23 cellular contexts compared by ENCODE assay signal in the genomic region with DNA sequence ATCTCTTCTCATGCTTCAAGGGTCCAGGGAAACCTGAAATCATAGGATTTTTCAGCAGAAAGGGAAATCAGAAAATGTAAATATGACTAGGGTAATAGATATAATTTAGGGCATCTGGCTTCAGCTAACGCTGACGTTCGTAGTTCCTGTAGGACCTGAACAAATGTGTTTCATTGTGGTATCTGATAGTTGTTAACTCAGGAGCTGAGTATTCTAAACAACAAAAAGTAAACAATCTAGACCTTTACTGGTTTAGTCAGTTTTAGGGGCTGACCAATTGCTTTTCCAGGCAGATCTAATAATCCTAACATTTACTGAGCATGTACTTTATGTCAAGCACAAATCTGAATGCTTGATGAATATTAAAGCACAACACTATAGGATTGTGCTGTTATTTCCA.
DNase-seq lines count a peak whose midpoint lies in the region; ATAC-seq and TF ChIP-seq lines count a peak whose summit lies in the region.
"Had no signal": no experiment of that assay in that cellular context is flagged by ENCODE, and none has a peak within 500 bp of the region (broad histone marks: within the 10 kb centered on the region; RNA-seq: fewer than 3 reads in every experiment).

No MANE protein-coding gene starts in this region.

- H3K36me3 Mint-ChIP-seq in CD8-positive, alpha-beta T cell = peaks cover 22% of the 10 kb centered on the region

- no peak overlapping the region for H4K91ac ChIP-seq in mesenchymal stem cell (ENCODE audit: low read length)

- no peaks in the 10 kb centered on the region for H3K9me3 Mint-ChIP-seq in CD8-positive, alpha-beta T cell
- H3K9me3 Mint-ChIP-seq: CD4-positive, CD25-positive, alpha-beta regulatory T cell had no signal

- H3K27ac ChIP-seq in heart left ventricle (peak overlapping the region in 8 of 12 donors; percentile 9 to 72 (median 60)), angular gyrus (ENCODE audit: low read depth, low read length) (peak overlapping the region; percentile 29), mesenchymal stem cell (ENCODE audit: low read length, poor library complexity, severe bottlenecking) (no peak overlapping the region), tibial nerve (peak overlapping the region in 3 of 4 donors; percentile 39 to 76 (median 72))
- no peak overlapping the region for H3K27ac ChIP-seq in CD8-positive, alpha-beta T cell (ENCODE audit: low read depth, low read length)
- H3K27ac ChIP-seq: BLaER1, HL-60, SJCRH30 had no signal

- H3K4me1 Mint-ChIP-seq in CD8-positive, alpha-beta T cell (ENCODE audit: low read depth) = no peaks in the 10 kb centered on the region
- H3K4me1 Mint-ChIP-seq: CD4-positive, CD25-positive, alpha-beta regulatory T cell had no signal

- H2BK5ac ChIP-seq in mesenchymal stem cell (ENCODE audit: low read depth, low read length, poor library complexity, severe bottlenecking) = no peak overlapping the region

- H2BK15ac ChIP-seq in mesenchymal stem cell (ENCODE audit: low read depth, poor library complexity, severe bottlenecking) = no peak overlapping the region

- no peak overlapping the region for H3K4ac ChIP-seq in mesenchymal stem cell (ENCODE audit: low read depth in 1 of 2, low read length in 2 of 2)

- no peak overlapping the region for H3K23ac ChIP-seq in mesenchymal stem cell (ENCODE audit: low read length in 2 of 2)

- H3K27me3 ChIP-seq in heart left ventricle (no peaks in the 10 kb centered on the region), mesenchymal stem cell (ENCODE audit: control insufficient read depth in 1 of 2, insufficient read depth in 1 of 2, low read length in 2 of 2) (no peaks in the 10 kb centered on the region), tibial nerve (no peaks in the 10 kb centered on the region)
- no peaks in the 10 kb centered on the region for H3K27me3 ChIP-seq in CD8-positive, alpha-beta T cell (ENCODE audit: insufficient read depth, low read length)
- H3K27me3 ChIP-seq: BLaER1, SJCRH30 had no signal

- H4K8ac ChIP-seq in mesenchymal stem cell (ENCODE audit: low read length) = no peak overlapping the region

- H3K4me3 ChIP-seq in heart left ventricle (no peak overlapping the region), mesenchymal stem cell (ENCODE audit: insufficient read depth in 1 of 2, low read depth in 1 of 2, low read length in 2 of 2) (no peak overlapping the region), tibial nerve (no peak overlapping the region)
- no peak overlapping the region for H3K4me3 ChIP-seq in CD8-positive, alpha-beta T cell (ENCODE audit: low read depth, low read length)
- H3K4me3 ChIP-seq: BLaER1, SJCRH30 had no signal

- no peak for TF ChIP-seq POLR2A in heart left ventricle (IDR thresholded peaks at IDR 0.05)
- TF ChIP-seq POLR2A in tibial nerve (IDR thresholded peaks at IDR 0.05) = no peak

- no peaks in the 10 kb centered on the region for H3K27me3 Mint-ChIP-seq in CD8-positive, alpha-beta T cell (ENCODE audit: low read depth)
- H3K27me3 Mint-ChIP-seq: CD4-positive, CD25-positive, alpha-beta regulatory T cell had no signal

- H3K36me3 ChIP-seq in heart left ventricle (peaks cover 0 to 38% (median 25%) of the 10 kb centered on the region in 9 donors), mesenchymal stem cell (ENCODE audit: control insufficient read depth in 1 of 2, insufficient read depth in 2 of 2, low read depth in 1 of 2, low read length in 2 of 2) (peaks cover 9 to 53% of the 10 kb centered on the region in 2 experiments), tibial nerve (peaks cover 0 to 39% (median 0%) of the 10 kb centered on the region in 3 donors)
- no peaks in the 10 kb centered on the region for H3K36me3 ChIP-seq in CD8-positive, alpha-beta T cell (ENCODE audit: insufficient read depth, low read length)
- H3K36me3 ChIP-seq: SJCRH30 had no signal

- intact Hi-C loops in heart left ventricle (cut with DNase I) = loop anchor here in 1 of 10 donors (10.0 kb wide), 1 partner anchor 292 kb away; no protein-coding TSS in a partner anchor
- intact Hi-C loops in Right ventricle myocardium superior (cut with DNase I) = no loop called here
- intact Hi-C loops in CD8-positive, alpha-beta T cell (cut with DNase I, micrococcal nuclease) = no loop called here

- POLR2A ChIA-PET in CD8-positive, alpha-beta T cell (lab: Charles Lee) = interaction anchor here (1.0 kb wide), 1 partner anchor 9 kb away, joined by 3 read pairs; no protein-coding TSS in a partner anchor

- H2BK12ac ChIP-seq in mesenchymal stem cell (ENCODE audit: low read length in 2 of 2) = no peak overlapping the region

- H2BK120ac ChIP-seq in mesenchymal stem cell (ENCODE audit: low read depth, low read length) = no peak overlapping the region

- no peak overlapping the region for H3K27ac Mint-ChIP-seq in CD8-positive, alpha-beta T cell
- H3K27ac Mint-ChIP-seq: CD4-positive, CD25-positive, alpha-beta regulatory T cell had no signal

- H3K14ac ChIP-seq in mesenchymal stem cell (ENCODE audit: low read length in 2 of 2) = no peak overlapping the region

- no peaks in the 10 kb centered on the region for H3K9me3 ChIP-seq in heart left ventricle
- no peaks in the 10 kb centered on the region for H3K9me3 ChIP-seq in mesenchymal stem cell (ENCODE audit: control insufficient read depth, low read length)
- no peaks in the 10 kb centered on the region for H3K9me3 ChIP-seq in tibial nerve
- H3K9me3 ChIP-seq in CD8-positive, alpha-beta T cell (ENCODE audit: low read length) = no peaks in the 10 kb centered on the region
- H3K9me3 ChIP-seq: BLaER1, SJCRH30 had no signal

- ATAC-seq in heart left ventricle = peak in 1 of 4 donors; percentile 5
- no peak for ATAC-seq in Right ventricle myocardium superior (ENCODE audit: poor library complexity)
- ATAC-seq in CD8-positive, alpha-beta T cell = no peak
- ATAC-seq: HCT116, PC-3, SK-N-SH treated with all-trans-retinoic acid at 6 μM for 48 hours had no signal

- H3K4me1 ChIP-seq in heart left ventricle (peaks cover 0 to 18% (median 12%) of the 10 kb centered on the region in 12 donors), mesenchymal stem cell (ENCODE audit: control insufficient read depth, insufficient read depth, low read depth, low read length) (no peaks in the 10 kb centered on the region), tibial nerve (peaks cover 0 to 26% (median 2%) of the 10 kb centered on the region in 4 donors)
- no peaks in the 10 kb centered on the region for H3K4me1 ChIP-seq in CD8-positive, alpha-beta T cell (ENCODE audit: insufficient read depth, low read length)
- H3K4me1 ChIP-seq: BLaER1, SJCRH30 had no signal

- H3K18ac ChIP-seq in mesenchymal stem cell (ENCODE audit: low read depth in 1 of 2, low read length in 2 of 2) = no peak overlapping the region

- no peak overlapping the region for H2AK5ac ChIP-seq in mesenchymal stem cell (ENCODE audit: low read length, severe bottlenecking)

- TF ChIP-seq CTCF in heart left ventricle (IDR thresholded peaks at IDR 0.05) (no peak), tibial nerve (IDR thresholded peaks at IDR 0.05) (no peak)
- TF ChIP-seq CTCF in CD8-positive, alpha-beta T cell (IDR thresholded peaks at IDR 0.05) = no peak

- H3K79me1 ChIP-seq in mesenchymal stem cell (replicated peaks; ENCODE audit: low read length, poor library complexity, severe bottlenecking) = peaks cover 9% of the 10 kb centered on the region

- DNase-seq in heart left ventricle = no peak
- no peak for DNase-seq in Right ventricle myocardium superior
- DNase-seq in mesenchymal stem cell = peak; percentile 42
- DNase-seq in tibial nerve (ENCODE audit: low spot score in 2 of 2) = no peak
- DNase-seq in CD8-positive, alpha-beta T cell = no peak
- DNase-seq in SKM-1 (lab: John Stamatoyannopoulos, UW; ENCODE audit: unreplicated experiment) = no peak
- DNase-seq: CD4-positive, CD25-positive, alpha-beta regulatory T cell; DMS53; NCI-H1092; NCI-H1417 treated with DMSO at 0.1 percent for 48 hours; NCI-H1694 treated with DMSO at 0.1 percent for 48 hours; NCI-H2081; NCI-H345; NCI-H510A treated with DMSO at 0.1 percent for 48 hours; NCI-H748 treated with DMSO at 0.1 percent for 48 hours; NK-92 treated with Interleukin-12 subunit alpha and Interleukin-12 subunit beta, amount 100 ng/mL, for 24 hours; PC-3; SJCRH30 had no signal

- WGBS in heart left ventricle, 4 donors = 48 to 59% (median 54%) methylated on average over 3 of the region's 3 CpGs
- no CpG with 5 or more reads among the region's 3 CpGs for WGBS in mesenchymal stem cell
- WGBS in tibial nerve, 2 donors = 65 to 68% methylated on average over 3 of the region's 3 CpGs

- H3K4me2 ChIP-seq in mesenchymal stem cell (ENCODE audit: low read length, poor library complexity, severe bottlenecking) = no peak overlapping the region
- H3K4me2 ChIP-seq: BLaER1 had no signal

- H2AFZ ChIP-seq in mesenchymal stem cell (ENCODE audit: low read depth, low read length) = no peak overlapping the region

- H3K4me3 Mint-ChIP-seq in CD8-positive, alpha-beta T cell = no peak overlapping the region
- H3K4me3 Mint-ChIP-seq: CD4-positive, CD25-positive, alpha-beta regulatory T cell had no signal

- CTCF ChIA-PET in CD8-positive, alpha-beta T cell (lab: Charles Lee) = no interaction called here

- TF ChIP-seq EP300 in tibial nerve (IDR thresholded peaks at IDR 0.05) = no peak

- H3K9ac ChIP-seq in mesenchymal stem cell (ENCODE audit: low read length) = no peak overlapping the region
- H3K9ac ChIP-seq: BLaER1 had no signal

Comparison
In these comparisons a context has a peak if more than half of its experiments do, and no peak if none do; other contexts are left out.
1. H3K27ac ChIP-seq: peak in heart left ventricle (8 of 12), angular gyrus (single experiment) and tibial nerve (3 of 4); none in mesenchymal stem cell (single experiment) and CD8-positive, alpha-beta T cell (single experiment).